In the genomic region with DNA sequence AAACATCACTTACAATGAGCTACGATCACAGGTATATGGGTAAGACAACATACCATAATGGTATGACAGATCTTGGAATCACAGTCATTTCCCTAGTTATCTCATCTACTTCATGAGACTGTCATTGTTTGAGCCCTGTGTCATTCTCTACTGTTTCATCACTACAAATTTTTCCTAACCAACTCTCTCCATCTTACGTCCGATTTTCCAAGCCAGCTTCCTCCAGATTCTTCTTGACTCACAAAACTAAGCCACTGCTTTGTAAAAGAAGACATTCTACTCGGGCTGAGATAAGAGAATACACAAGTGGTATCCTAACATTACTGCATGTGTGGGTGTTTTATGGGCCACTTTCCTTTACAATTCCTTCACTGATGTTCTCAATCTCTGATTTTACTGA, we compare ENCODE assay signal across 8 cellular contexts. TPM values are rescaled to one million over a fixed set of nuclear protein-coding genes. Genes with fewer than 3 reads are reported as not detected.
DNase-seq lines count a peak whose midpoint lies in the region; FAIRE-seq and TF ChIP-seq lines count a peak whose summit lies in the region.

No MANE protein-coding gene starts in this region.

- H3K4me3 ChIP-seq in AG10803 (ENCODE audit: low read length) = no peak overlapping the region
- H3K4me3 ChIP-seq in choroid plexus epithelial cell (ENCODE audit: low read depth, low read length) = no peak overlapping the region

- H3K9me3 Mint-ChIP-seq in mesothelial cell of epicardium = no peaks in the 10 kb centered on the region

- no peak for TF ChIP-seq CTCF in AG10803 (conservative IDR thresholded peaks at IDR 0.05; ENCODE audit: low read length)
- no peak for TF ChIP-seq CTCF in choroid plexus epithelial cell (conservative IDR thresholded peaks at IDR 0.05; ENCODE audit: low read depth, low read length)
- no peak for TF ChIP-seq CTCF in mesothelial cell of epicardium (IDR thresholded peaks at IDR 0.05; ENCODE audit: unreplicated experiment)

- peak overlapping the region; percentile 90 for H3K27ac Mint-ChIP-seq in mesothelial cell of epicardium

- H3K4me3 Mint-ChIP-seq in mesothelial cell of epicardium = no peak overlapping the region

- peaks cover 17% of the 10 kb centered on the region for H3K36me3 Mint-ChIP-seq in mesothelial cell of epicardium

- H3K27me3 Mint-ChIP-seq in mesothelial cell of epicardium (ENCODE audit: low read depth) = no peaks in the 10 kb centered on the region

- peaks cover 41% of the 10 kb centered on the region for H3K4me1 Mint-ChIP-seq in mesothelial cell of epicardium

- FAIRE-seq in GM19239 (lab: Jason Lieb, UNC) = no peak

- DNase-seq in AG10803 (ENCODE audit: low read depth) = peak; percentile 57
- peak; percentile 19 for DNase-seq in NCI-H226
- peak; percentile 41 for DNase-seq in choroid plexus epithelial cell (ENCODE audit: low read depth)
- no peak for DNase-seq in mesothelial cell of epicardium (ENCODE audit: low spot score in 2 of 2, unreplicated experiment in 2 of 2)
- DNase-seq in UCSD-AML1 (lab: John Stamatoyannopoulos, UW; ENCODE audit: unreplicated experiment) = no peak
- no peak for DNase-seq in NOMO-1 treated with dmso at 0.1 percent for 144 hours (lab: John Stamatoyannopoulos, UW; ENCODE audit: unreplicated experiment)
- no peak for DNase-seq in GM19239 (ENCODE audit: insufficient read length, low spot score)
- DNase-seq in NCI-H1930 (lab: John Stamatoyannopoulos, UW) = no peak

RNA-seq across cellular contexts. Expression of gene SERINC5, which starts 49.6 kb away (rescaled TPM):
- total RNA-seq in mesothelial cell of epicardium = 87.6 to 91.0 TPM (median 89.5 TPM) in 3 replicates

Comparison
In these comparisons a context has a peak if more than half of its experiments do, and no peak if none do; other contexts are left out.
1. DNase-seq: peak in AG10803 (single experiment), NCI-H226 (single experiment) and choroid plexus epithelial cell (single experiment); none in mesothelial cell of epicardium (0 of 2), UCSD-AML1 (single experiment), NOMO-1 treated with dmso at 0.1 percent for 144 hours (single experiment), GM19239 (single experiment) and NCI-H1930 (0 of 2).